ENCODE assay signal across 22 cellular contexts in genomic region chr13:85610024-85610423, GRCh38.
"Had no signal": no experiment of that assay in that cellular context is flagged by ENCODE, and none has a peak within 500 bp of the region (broad histone marks: within the 10 kb centered on the region; RNA-seq: fewer than 3 reads in every experiment).

No MANE protein-coding gene starts in this region.

- H3K36me3 ChIP-seq: SJSA1 had no signal

- H3K9me3 ChIP-seq: SJSA1 had no signal

- H3K27me3 ChIP-seq: SJSA1 had no signal

- DNase-seq: Kasumi-1, KG1, MM.1S, MV-4-11, NCI-H1048, NCI-H1105, NCI-H1417 treated with DMSO at 0.1 percent for 48 hours, NCI-H187, NCI-H2029, NCI-H2081 treated with DMSO at 0.1 percent for 48 hours, NCI-H2171, NCI-H226, NCI-H446, NCI-H510A, NCI-H524 treated with DMSO at 0.1 percent for 48 hours, NCI-H69, NCI-H774, Right ventricle myocardium superior, RPMI8226, SIG-M5 had no signal

- H3K4me3 ChIP-seq: SJSA1 had no signal

- H3K27ac ChIP-seq: HL-60, SJSA1 had no signal
